In genomic region chr17:83171661-83172060, GRCh38 we compare ENCODE assay signal across 1 cellular context.
TF ChIP-seq lines count a peak whose summit lies in the region.

No MANE protein-coding gene starts in this region.

TF ChIP-seq in GM23338, 12 proteins besides CTCF, POLR2A, EP300 and RAD21 (continued from another document):
- no peak for TF ChIP-seq REST (IDR thresholded peaks at IDR 0.05; ENCODE audit: unreplicated experiment)
- TF ChIP-seq STAT1 (IDR thresholded peaks at IDR 0.05; ENCODE audit: unreplicated experiment), result no peak
- TF ChIP-seq CREB1 (CRISPR knock-in tag; IDR thresholded peaks at IDR 0.05; ENCODE audit: low read depth), result no peak
- TF ChIP-seq NANOG (IDR thresholded peaks at IDR 0.05; ENCODE audit: borderline replicate concordance), result no peak
